Comparison of ENCODE assay signal across 23 cellular contexts in the genomic region with DNA sequence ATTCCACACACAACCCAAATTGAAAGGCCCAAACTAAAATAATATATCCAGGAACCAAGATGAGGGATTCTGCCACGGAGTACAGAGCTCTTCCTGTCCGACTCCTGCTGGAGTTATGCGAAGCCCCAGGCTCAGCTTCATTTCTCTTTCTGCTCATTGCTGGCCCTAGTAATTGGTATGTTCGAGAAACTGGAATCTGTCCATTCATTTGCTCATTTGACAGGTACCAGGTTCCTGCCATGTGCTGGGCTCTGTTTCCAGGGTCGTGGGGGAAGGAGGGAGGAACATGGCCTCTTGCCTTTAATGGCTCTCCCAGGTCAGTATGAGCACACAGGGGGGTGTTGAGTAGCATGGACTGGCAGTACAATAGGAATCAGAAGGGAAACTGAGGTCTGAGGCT.
DNase-seq lines count a peak whose midpoint lies in the region; TF ChIP-seq lines count a peak whose summit lies in the region.
"Had no signal": no experiment of that assay in that cellular context is flagged by ENCODE, and none has a peak within 500 bp of the region (broad histone marks: within the 10 kb centered on the region; RNA-seq: fewer than 3 reads in every experiment).

No MANE protein-coding gene starts in this region.

- no peaks in the 10 kb centered on the region for H3K36me3 ChIP-seq in left ventricle myocardium inferior
- H3K36me3 ChIP-seq: BLaER1 treated with 17β-estradiol and CSF1 and Interleukin-3, amounts not matched to agents 10 nM and 100 nM had no signal

- H3K27ac ChIP-seq in left ventricle myocardium inferior (replicated peaks): no peak overlapping the region
- no peak overlapping the region for H3K27ac ChIP-seq in coronary artery
- H3K27ac ChIP-seq: 22Rv1; A549; BLaER1 treated with 17β-estradiol and CSF1 and Interleukin-3, amounts not matched to agents 10 nM and 100 nM; C4-2B had no signal

- H3K4me3 ChIP-seq in left ventricle myocardium inferior (no peak overlapping the region), coronary artery (no peak overlapping the region)
- H3K4me3 ChIP-seq: A549; BLaER1 treated with 17β-estradiol and CSF1 and Interleukin-3, amounts not matched to agents 10 nM and 100 nM; GM12878 had no signal

- DNase-seq in activated CD8-positive, alpha-beta memory T cell treated with anti-CD3 and anti-CD28 coated beads for 24 hours: peak; percentile 53
- DNase-seq in activated CD8-positive, alpha-beta memory T cell treated with anti-CD3 and anti-CD28 coated beads, Interleukin-2, amount 50 U/mL, for 4 hours: no peak
- DNase-seq in cardiac septum (ENCODE audit: low spot score) (peak; percentile 38), left ventricle myocardium inferior (no peak), coronary artery (ENCODE audit: low spot score) (peak; percentile 60), islet precursor cell (peak; percentile 37), DMS114 treated with DMSO at 0.1 percent for 48 hours (lab: John Stamatoyannopoulos, UW; ENCODE audit: unreplicated experiment) (no peak), H4 (ENCODE audit: low spot score) (no peak)
- DNase-seq: AML-193; Calu3; CD4-positive, alpha-beta T cell; DMS153; DMS53; DMS79; DND-41; EL; GDM1 had no signal

- H3K9me3 ChIP-seq in left ventricle myocardium inferior (replicated peaks): peaks cover 7% of the 10 kb centered on the region
- H3K9me3 ChIP-seq: A549, Caco-2 had no signal

- H3K4me1 ChIP-seq in left ventricle myocardium inferior: no peaks in the 10 kb centered on the region
- H3K4me1 ChIP-seq: A549, Caco-2 had no signal

- H3K27me3 ChIP-seq in left ventricle myocardium inferior (ENCODE audit: low read depth): peaks cover 25% of the 10 kb centered on the region

- no peak for TF ChIP-seq CTCF in left ventricle myocardium inferior (IDR thresholded peaks at IDR 0.05; ENCODE audit: borderline replicate concordance)
- TF ChIP-seq CTCF in coronary artery (IDR thresholded peaks at IDR 0.05): no peak

- intact Hi-C loops in cardiac septum (cut with DNase I): no loop called here
- intact Hi-C loops in left ventricle myocardium inferior (cut with micrococcal nuclease): no loop called here

Comparison
In these comparisons a context has a peak if more than half of its experiments do, and no peak if none do; other contexts are left out.
1. DNase-seq: peak in activated CD8-positive, alpha-beta memory T cell treated with anti-CD3 and anti-CD28 coated beads for 24 hours (single experiment), cardiac septum (single experiment), coronary artery (single experiment) and islet precursor cell (single experiment); none in activated CD8-positive, alpha-beta memory T cell treated with anti-CD3 and anti-CD28 coated beads, Interleukin-2, amount 50 U/mL, for 4 hours (single experiment), left ventricle myocardium inferior (single experiment), DMS114 treated with DMSO at 0.1 percent for 48 hours (single experiment) and H4 (single experiment).